ENCODE assay signal across 17 cellular contexts in the genomic region with DNA sequence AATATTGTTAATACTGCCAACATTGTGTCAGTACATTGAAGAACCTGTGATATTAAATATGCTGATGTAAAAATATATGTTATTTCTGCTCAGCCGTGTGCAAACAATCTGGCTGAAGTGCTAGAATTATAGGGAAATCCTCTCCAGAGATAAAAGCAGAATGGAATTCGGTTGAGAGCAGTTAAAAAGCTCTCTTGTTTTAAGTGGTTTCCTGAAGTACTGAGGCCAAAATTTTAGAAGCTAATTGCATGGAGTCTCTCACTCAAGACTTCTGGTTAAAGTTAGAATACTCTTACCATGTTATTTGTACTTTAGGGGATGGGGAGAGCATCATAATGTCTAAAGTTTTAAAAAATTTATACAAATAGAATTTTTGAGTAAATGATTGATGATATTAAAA.
DNase-seq lines count a peak whose midpoint lies in the region; ATAC-seq and TF ChIP-seq lines count a peak whose summit lies in the region.
"Had no signal": no experiment of that assay in that cellular context is flagged by ENCODE, and none has a peak within 500 bp of the region (broad histone marks: within the 10 kb centered on the region; RNA-seq: fewer than 3 reads in every experiment).

No MANE protein-coding gene starts in this region.

- no peak overlapping the region for H3K27ac ChIP-seq in lung (ENCODE audit: low read depth in 1 of 2, low read length in 1 of 2)
- H3K27ac ChIP-seq in body of pancreas = no peak overlapping the region
- H3K27ac ChIP-seq in dorsolateral prefrontal cortex = no peak overlapping the region
- H3K27ac ChIP-seq: PC-9 had no signal

- TF ChIP-seq POLR2A in body of pancreas (IDR thresholded peaks at IDR 0.05) = no peak

- H3K36me3 ChIP-seq in lung (ENCODE audit: control insufficient read depth in 2 of 2, insufficient read depth in 2 of 2, low read length in 2 of 2) = no peaks in the 10 kb centered on the region
- H3K36me3 ChIP-seq in body of pancreas (replicated peaks in 1 of 2; ENCODE audit: insufficient read depth in 1 of 2, low read depth in 2 of 2) = no peaks in the 10 kb centered on the region
- H3K36me3 ChIP-seq: BE2C had no signal

- H3K4me3 ChIP-seq in lung (no peak overlapping the region), body of pancreas (no peak overlapping the region), dorsolateral prefrontal cortex (no peak overlapping the region)
- H3K4me3 ChIP-seq: PC-9 had no signal

- H3K4me1 ChIP-seq in lung (ENCODE audit: control insufficient read depth in 2 of 2, insufficient read depth in 2 of 2, low read length in 2 of 2) (no peaks in the 10 kb centered on the region), body of pancreas (no peaks in the 10 kb centered on the region)

- TF ChIP-seq CTCF in lung (IDR thresholded peaks at IDR 0.05; ENCODE audit: control extremely low read depth, extremely low read depth) = no peak
- no peak for TF ChIP-seq CTCF in body of pancreas (IDR thresholded peaks at IDR 0.05)
- no peak for TF ChIP-seq CTCF in dorsolateral prefrontal cortex (IDR thresholded peaks at IDR 0.05 in 54 of 56, conservative IDR thresholded peaks at IDR 0.05 in 2 of 56; ENCODE audit: low read depth in 1 of 56, partially characterized antibody in 56 of 56)

- peak; percentile 30 for ATAC-seq in lung (ENCODE audit: insufficient read depth, low FRiP score)
- no peak for ATAC-seq in HG03045 (IDR thresholded peaks at IDR 0.05; ENCODE audit: unreplicated experiment)
- ATAC-seq in body of pancreas = no peak
- ATAC-seq: T-cell had no signal

- intact Hi-C loops in body of pancreas (cut with DNase I) (no loop called here), dorsolateral prefrontal cortex (cut with DNase I) (no loop called here)

- 18 to 43% methylated on average over 2 of the region's 2 CpGs for WGBS in lung, 2 donors
- WGBS in body of pancreas, 2 donors = 29 to 34% methylated on average over 2 of the region's 2 CpGs

- DNase-seq in DMS79 (lab: John Stamatoyannopoulos, UW) (peak; percentile 67), NCI-H1105 treated with DMSO at 0.1 percent for 48 hours (lab: John Stamatoyannopoulos, UW) (peak; percentile 95), NCI-H2227 treated with DMSO at 0.1 percent for 48 hours (lab: John Stamatoyannopoulos, UW) (peak; percentile 28), lung (ENCODE audit: low spot score) (no peak), body of pancreas (no peak), dorsolateral prefrontal cortex (no peak)
- DNase-seq in stimulated activated CD4-positive, alpha-beta T cell treated with anti-CD3 and anti-CD28 coated beads, Interleukin-4, amount 100 ng/mL, for 24 hours = no peak
- DNase-seq: BE2C; CD8-positive, alpha-beta memory T cell; DMS153; H9; KG1; NCI-H1048; NCI-H2171; PC-9; T-cell had no signal

- no peaks in the 10 kb centered on the region for H3K27me3 ChIP-seq in lung (ENCODE audit: control insufficient read depth, insufficient read depth)
- no peaks in the 10 kb centered on the region for H3K27me3 ChIP-seq in body of pancreas
- no peaks in the 10 kb centered on the region for H3K27me3 ChIP-seq in dorsolateral prefrontal cortex
- H3K27me3 ChIP-seq: BE2C had no signal

- H3K9me3 ChIP-seq in lung (ENCODE audit: control insufficient read depth in 2 of 2, insufficient read depth in 1 of 2, low read length in 1 of 2) (no peaks in the 10 kb centered on the region), body of pancreas (no peaks in the 10 kb centered on the region)
- H3K9me3 ChIP-seq: BE2C had no signal

Comparison
In these comparisons a context has a peak if more than half of its experiments do, and no peak if none do; other contexts are left out.
1. DNase-seq: peak in DMS79 (single experiment), NCI-H1105 treated with DMSO at 0.1 percent for 48 hours (single experiment) and NCI-H2227 treated with DMSO at 0.1 percent for 48 hours (single experiment); none in lung (single experiment), stimulated activated CD4-positive, alpha-beta T cell treated with anti-CD3 and anti-CD28 coated beads, Interleukin-4, amount 100 ng/mL, for 24 hours (single experiment), body of pancreas (0 of 4) and dorsolateral prefrontal cortex (0 of 10).